Comparison of ENCODE assay signal across 8 cellular contexts in genomic region chr15:42207674-42208579, GRCh38. TPM values are rescaled to one million over a fixed set of nuclear protein-coding genes. Genes with fewer than 3 reads are reported as not detected.
DNase-seq lines count a peak whose midpoint lies in the region; ATAC-seq and TF ChIP-seq lines count a peak whose summit lies in the region.

VPS39 (minus strand) TSS chr15:42208304; CDS start chr15:42208153, 151 bp downstream.

- H3K4me1 ChIP-seq in fibroblast of lung (ENCODE audit: control insufficient read depth, extremely low read depth, insufficient read depth, low read length): peaks cover 2% of the 10 kb centered on the region

- no peaks in the 10 kb centered on the region for H3K9me3 Mint-ChIP-seq in naive B cell
- H3K9me3 Mint-ChIP-seq in stimulated activated effector memory CD8-positive, alpha-beta T cell treated with anti-CD3 and anti-CD28 coated beads, Interleukin-12 subunit alpha, Interleukin-12 subunit beta, amount 100 ng/mL, for 72 hours: no peaks in the 10 kb centered on the region

- no peaks in the 10 kb centered on the region for H3K27me3 Mint-ChIP-seq in naive B cell

- H3K4me3 Mint-ChIP-seq in naive B cell: peak within 1 kb of the TSS; percentile 86 to 98 (median 96)
- peak within 1 kb of the TSS; percentile 93 for H3K4me3 Mint-ChIP-seq in stimulated activated effector memory CD8-positive, alpha-beta T cell treated with anti-CD3 and anti-CD28 coated beads, Interleukin-12 subunit alpha, Interleukin-12 subunit beta, amount 100 ng/mL, for 72 hours

- H3K27me3 ChIP-seq in fibroblast of lung (ENCODE audit: control insufficient read depth, insufficient read depth, low read length): no peaks in the 10 kb centered on the region

- peak within 1 kb of the TSS; percentile 96 for H3K4me2 ChIP-seq in fibroblast of lung (ENCODE audit: extremely low read depth, insufficient read depth, low read length)

- H3K4me3 ChIP-seq in fibroblast of lung (replicated peaks in 1 of 4; ENCODE audit: control extremely low read depth in 1 of 4, insufficient read depth in 1 of 4, low read depth in 3 of 4, low read length in 4 of 4): peak within 1 kb of the TSS; percentile 91 to 97 (median 92)

- no peaks in the 10 kb centered on the region for H3K9me3 ChIP-seq in fibroblast of lung (ENCODE audit: control insufficient read depth, insufficient read depth, low read depth, low read length)

- peak; percentile 93 for ATAC-seq in GM21786 (IDR thresholded peaks at IDR 0.05; ENCODE audit: unreplicated experiment)
- ATAC-seq in naive B cell (ENCODE audit: low read depth in 2 of 2): peak; percentile 98 to 99
- peak; percentile 97 for ATAC-seq in stimulated activated effector memory CD8-positive, alpha-beta T cell treated with anti-CD3 and anti-CD28 coated beads, Interleukin-12 subunit alpha, Interleukin-12 subunit beta, amount 100 ng/mL, for 72 hours

- TF ChIP-seq CTCF in fibroblast of lung (conservative IDR thresholded peaks at IDR 0.05 in 1 of 2, IDR thresholded peaks at IDR 0.05 in 1 of 2; ENCODE audit: low read depth in 1 of 2, low read length in 2 of 2): no peak

- peak; percentile 66 for DNase-seq in DMS79 treated with DMSO at 0.1 percent for 48 hours (lab: John Stamatoyannopoulos, UW)
- peak; percentile 65 to 66 for DNase-seq in Kasumi-1 (lab: John Stamatoyannopoulos, UW)
- peak; percentile 82 for DNase-seq in RPMI8226
- peak; percentile 68 to 73 for DNase-seq in activated T-helper 1 cell treated with anti-CD3 and anti-CD28 coated beads, Interleukin-2, amount 50 U/mL, for 16 hours (ENCODE audit: low read depth in 1 of 2, low spot score in 1 of 2)
- peak; percentile 85 to 87 for DNase-seq in fibroblast of lung (ENCODE audit: low read depth in 2 of 2)
- peak; percentile 77 for DNase-seq in naive B cell
- DNase-seq in stimulated activated effector memory CD8-positive, alpha-beta T cell treated with anti-CD3 and anti-CD28 coated beads, Interleukin-12 subunit alpha, Interleukin-12 subunit beta, amount 100 ng/mL, for 72 hours (ENCODE audit: low spot score in 2 of 2): peak; percentile 55 to 88

- H3K36me3 Mint-ChIP-seq in naive B cell: peaks cover 0 to 8% of the 10 kb centered on the region in 2 donors
- H3K36me3 Mint-ChIP-seq in stimulated activated effector memory CD8-positive, alpha-beta T cell treated with anti-CD3 and anti-CD28 coated beads, Interleukin-12 subunit alpha, Interleukin-12 subunit beta, amount 100 ng/mL, for 72 hours: peaks cover 61% of the 10 kb centered on the region

- no peaks in the 10 kb centered on the region for H4K20me1 ChIP-seq in fibroblast of lung (ENCODE audit: control insufficient read depth, extremely low read depth, insufficient read depth, low read length)

- peaks cover 33 to 40% (median 38%) of the 10 kb centered on the region in 3 donors for H3K4me1 Mint-ChIP-seq in naive B cell
- peaks cover 36% of the 10 kb centered on the region for H3K4me1 Mint-ChIP-seq in stimulated activated effector memory CD8-positive, alpha-beta T cell treated with anti-CD3 and anti-CD28 coated beads, Interleukin-12 subunit alpha, Interleukin-12 subunit beta, amount 100 ng/mL, for 72 hours

- H3K27ac ChIP-seq in fibroblast of lung (ENCODE audit: insufficient read depth, low read length): peak within 1 kb of the TSS; percentile 94

- H3K9ac ChIP-seq in fibroblast of lung (ENCODE audit: insufficient read depth, low read length): peak within 1 kb of the TSS; percentile 94

- peak within 1 kb of the TSS; percentile 74 for H2AFZ ChIP-seq in fibroblast of lung (ENCODE audit: low read length)

- peak within 1 kb of the TSS; percentile 85 to 95 (median 94) for H3K27ac Mint-ChIP-seq in naive B cell
- peak within 1 kb of the TSS; percentile 97 for H3K27ac Mint-ChIP-seq in stimulated activated effector memory CD8-positive, alpha-beta T cell treated with anti-CD3 and anti-CD28 coated beads, Interleukin-12 subunit alpha, Interleukin-12 subunit beta, amount 100 ng/mL, for 72 hours

- H3K79me2 ChIP-seq in fibroblast of lung (ENCODE audit: control insufficient read depth, insufficient read depth, low read length): peaks cover 27% of the 10 kb centered on the region

- H3K36me3 ChIP-seq in fibroblast of lung (ENCODE audit: control insufficient read depth, insufficient read depth, low read length): no peaks in the 10 kb centered on the region

RNA-seq across cellular contexts. Expression of gene VPS39, which starts in this region (rescaled TPM):
- 45.5 and 55.5 TPM in 2 replicates for total RNA-seq in fibroblast of lung
- 49.0 and 53.7 TPM in 2 replicates for polyA plus RNA-seq in fibroblast of lung
- polyA plus RNA-seq in fibroblast of lung (2012): 35.9 and 41.7 TPM in 2 replicates
- 69.3 and 82.5 TPM in 2 replicates for polyA minus RNA-seq in fibroblast of lung (ENCODE audit: low replicate concordance)
- 10 to 100 TPM; 14.9 to 42.7 (median 28.9) TPM for polyA plus RNA-seq in naive B cell (ENCODE audit: low read depth in 6 of 6)

Comparison
In these comparisons a context has a peak if more than half of its experiments do, and no peak if none do; other contexts are left out.
1. Peak in every context shown above with its lines: DNase-seq, ATAC-seq, H3K4me3 ChIP-seq and H3K27ac ChIP-seq.